In the genomic region with DNA sequence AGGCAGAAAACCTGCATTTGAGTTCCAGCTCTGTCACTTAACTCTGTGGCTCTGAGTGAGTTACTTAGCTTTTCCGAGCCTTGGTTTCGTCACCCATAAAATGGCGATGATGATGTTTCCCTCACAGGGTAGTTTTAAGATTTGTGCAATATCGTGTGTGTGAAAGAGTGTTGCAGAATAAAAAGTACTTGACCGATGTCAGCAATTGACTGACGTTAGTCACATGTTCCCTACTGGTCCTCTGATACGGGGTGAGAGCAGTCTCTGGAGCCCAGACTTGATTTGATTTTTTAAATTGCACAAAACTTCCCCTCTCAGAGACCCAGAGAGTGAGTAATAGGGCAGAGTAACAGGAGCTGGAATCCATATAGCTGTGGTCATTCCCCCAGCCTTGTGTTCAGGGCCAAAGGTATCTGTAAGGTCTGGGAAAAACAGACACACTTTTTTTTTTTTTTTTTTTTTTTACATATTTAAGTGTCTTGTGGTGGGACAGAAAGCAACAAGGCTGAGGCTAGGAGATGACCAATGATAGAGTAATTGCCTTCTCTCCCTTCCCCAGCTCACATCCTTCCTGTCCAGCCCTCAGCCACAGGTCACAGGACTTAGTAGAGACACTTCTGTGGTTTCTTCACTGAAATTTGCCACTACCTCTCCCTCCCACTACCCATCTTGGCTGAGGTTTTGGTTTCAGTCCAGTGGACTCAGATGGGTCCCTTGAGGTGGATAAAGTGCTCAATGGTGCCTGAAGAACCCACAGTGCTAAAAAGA, we compare ENCODE assay signal across 8 cellular contexts. TPM values are rescaled to one million over a fixed set of nuclear protein-coding genes. Genes with fewer than 3 reads are reported as not detected.
A peak's percentile ranks its signal among the peaks of the same experiment; 100 is the strongest.
DNase-seq lines count a peak whose midpoint lies in the region; ATAC-seq and TF ChIP-seq lines count a peak whose summit lies in the region.

No MANE protein-coding gene starts in this region.

- peaks cover 0 to 46% of the 10 kb centered on the region in 2 donors for H3K4me1 ChIP-seq in left lung
- H3K4me1 ChIP-seq in SJCRH30: no peaks in the 10 kb centered on the region

- H3K4me3 Mint-ChIP-seq in CD4-positive, alpha-beta T cell: no peak overlapping the region
- H3K4me3 Mint-ChIP-seq in activated naive CD8-positive, alpha-beta T cell: peak overlapping the region; percentile 28
- no peak overlapping the region for H3K4me3 Mint-ChIP-seq in type B pancreatic cell

- H3K36me3 ChIP-seq in left lung (peaks cover 0 to 67% of the 10 kb centered on the region in 2 donors), SJCRH30 (peaks cover 7% of the 10 kb centered on the region)

- no peaks in the 10 kb centered on the region for H3K9me3 Mint-ChIP-seq in CD4-positive, alpha-beta T cell
- no peaks in the 10 kb centered on the region for H3K9me3 Mint-ChIP-seq in activated naive CD8-positive, alpha-beta T cell (ENCODE audit: low read depth)
- no peaks in the 10 kb centered on the region for H3K9me3 Mint-ChIP-seq in type B pancreatic cell

- no peaks in the 10 kb centered on the region for H3K9me3 ChIP-seq in CD4-positive, alpha-beta T cell (ENCODE audit: control insufficient read depth, low read length)
- H3K9me3 ChIP-seq in left lung (no peaks in the 10 kb centered on the region), SJCRH30 (replicated peaks) (no peaks in the 10 kb centered on the region)

- H3K27ac ChIP-seq in CD4-positive, alpha-beta T cell (ENCODE audit: low read depth, low read length): peak overlapping the region; percentile 26
- H3K27ac ChIP-seq in left lung (peak overlapping the region; percentile 86 to 97), SJCRH30 (no peak overlapping the region)

- peak overlapping the region in 1 of 2 donors; percentile 63 for H3K4me3 ChIP-seq in left lung
- H3K4me3 ChIP-seq in SJCRH30: no peak overlapping the region

- POLR2A ChIA-PET in CD4-positive, alpha-beta T cell (lab: Charles Lee): interaction anchor here (0.6 to 3.0 kb wide), 6 partner anchors 9 to 112 kb away, joined by 3 to 20 read pairs (median 3); partner anchors contain the start of genes PPOX and TOMM40L

- H3K27me3 ChIP-seq in CD4-positive, alpha-beta T cell (ENCODE audit: control insufficient read depth, insufficient read depth, low read length): no peaks in the 10 kb centered on the region
- H3K27me3 ChIP-seq in left lung: no peaks in the 10 kb centered on the region
- H3K27me3 ChIP-seq in SJCRH30: no peaks in the 10 kb centered on the region

- peaks cover 49% of the 10 kb centered on the region for H3K4me1 Mint-ChIP-seq in CD4-positive, alpha-beta T cell (ENCODE audit: low read depth)
- H3K4me1 Mint-ChIP-seq in activated naive CD8-positive, alpha-beta T cell (ENCODE audit: low read depth): peaks cover 59% of the 10 kb centered on the region
- peaks cover 9% of the 10 kb centered on the region for H3K4me1 Mint-ChIP-seq in type B pancreatic cell (ENCODE audit: unreplicated experiment)

- ATAC-seq in CD4-positive, alpha-beta T cell (ENCODE audit: poor library complexity): no peak
- peak; percentile 87 for ATAC-seq in GM19452 (IDR thresholded peaks at IDR 0.05; ENCODE audit: unreplicated experiment)
- ATAC-seq in HG03469 (IDR thresholded peaks at IDR 0.05; ENCODE audit: unreplicated experiment): peak; percentile 75
- ATAC-seq in left lung: peak; percentile 77

- no peak for TF ChIP-seq CTCF in CD4-positive, alpha-beta T cell (IDR thresholded peaks at IDR 0.05)
- no peak for TF ChIP-seq CTCF in left lung (IDR thresholded peaks at IDR 0.05)
- TF ChIP-seq CTCF in type B pancreatic cell (conservative IDR thresholded peaks at IDR 0.05): no peak

- intact Hi-C loops in CD4-positive, alpha-beta T cell (cut with DNase I, micrococcal nuclease): no loop called here
- intact Hi-C loops in left lung (cut with DNase I): no loop called here

- peaks cover 30% of the 10 kb centered on the region for H3K36me3 Mint-ChIP-seq in CD4-positive, alpha-beta T cell (ENCODE audit: low read depth)
- peaks cover 8% of the 10 kb centered on the region for H3K36me3 Mint-ChIP-seq in activated naive CD8-positive, alpha-beta T cell
- H3K36me3 Mint-ChIP-seq in type B pancreatic cell: peaks cover 20% of the 10 kb centered on the region

- no peaks in the 10 kb centered on the region for H3K27me3 Mint-ChIP-seq in CD4-positive, alpha-beta T cell
- H3K27me3 Mint-ChIP-seq in activated naive CD8-positive, alpha-beta T cell: no peaks in the 10 kb centered on the region
- H3K27me3 Mint-ChIP-seq in type B pancreatic cell: no peaks in the 10 kb centered on the region

- CTCF ChIA-PET in CD4-positive, alpha-beta T cell (lab: Charles Lee): interaction anchor here (0.7 kb wide), 1 partner anchor 74 kb away, joined by 3 read pairs; no protein-coding TSS in a partner anchor

- H3K27ac Mint-ChIP-seq in CD4-positive, alpha-beta T cell: peak overlapping the region; percentile 91
- H3K27ac Mint-ChIP-seq in activated naive CD8-positive, alpha-beta T cell: peak overlapping the region; percentile 90
- peak overlapping the region; percentile 13 for H3K27ac Mint-ChIP-seq in type B pancreatic cell

- no peak for DNase-seq in CD4-positive, alpha-beta T cell
- no peak for DNase-seq in left lung
- DNase-seq in type B pancreatic cell (ENCODE audit: extremely low spot score, unreplicated experiment): no peak
- DNase-seq in SJCRH30: no peak
- DNase-seq in effector CD8-positive, alpha-beta T cell (lab: John Stamatoyannopoulos, UW): no peak

RNA-seq across cellular contexts. Expression of gene FCER1G, which starts 2.0 kb away (rescaled TPM):
- total RNA-seq in CD4-positive, alpha-beta T cell: 1 to 10 TPM; 2.0 TPM
- total RNA-seq in left lung (100 to 1,000 TPM; 102 to 329 TPM), type B pancreatic cell (ENCODE audit: low replicate concordance) (0.80 TPM in 1 of 2 replicates, not detected in the other)
- total RNA-seq in SJCRH30 (2014; rRNA removed; shearing (Covaris generic)): 0.28 and 0.30 TPM in 2 replicates

RNA-seq across cellular contexts. Expression of gene APOA2, which starts 6.3 kb away (rescaled TPM):
- total RNA-seq in CD4-positive, alpha-beta T cell: not detected
- total RNA-seq in left lung (not detected), type B pancreatic cell (ENCODE audit: low replicate concordance) (39.5 and 238 TPM in 2 replicates)
- not detected in 2 replicates for total RNA-seq in SJCRH30 (2014; rRNA removed; shearing (Covaris generic))

RNA-seq across cellular contexts. Expression of gene TOMM40L, which starts 8.7 kb away (rescaled TPM):
- 1 to 10 TPM; 3.2 to 4.1 TPM for total RNA-seq in CD4-positive, alpha-beta T cell
- total RNA-seq in left lung (10 to 100 TPM; 12.7 to 15.6 TPM), type B pancreatic cell (ENCODE audit: low replicate concordance) (13.6 and 13.7 TPM in 2 replicates)
- total RNA-seq in SJCRH30 (2014; rRNA removed; shearing (Covaris generic)): 8.0 and 8.9 TPM in 2 replicates

RNA-seq across cellular contexts. Expression of gene NDUFS2, which starts 15.0 kb away (rescaled TPM):
- total RNA-seq in CD4-positive, alpha-beta T cell: 10 to 100 TPM; 49.9 to 55.7 TPM
- total RNA-seq in left lung: 10 to 100 TPM; 67.7 to 78.6 TPM
- total RNA-seq in type B pancreatic cell (ENCODE audit: low replicate concordance): 93.1 and 97.4 TPM in 2 replicates
- 60.3 and 60.5 TPM in 2 replicates for total RNA-seq in SJCRH30 (2014; rRNA removed; shearing (Covaris generic))

RNA-seq across cellular contexts. Expression of gene ADAMTS4, which starts 18.3 kb away (rescaled TPM):
- under 1 TPM; 0.28 to 0.60 TPM for total RNA-seq in CD4-positive, alpha-beta T cell
- total RNA-seq in left lung: 10 to 100 TPM; 13.4 to 15.4 TPM
- 0.10 and 2.5 TPM in 2 replicates for total RNA-seq in type B pancreatic cell (ENCODE audit: low replicate concordance)
- 9.6 and 11.0 TPM in 2 replicates for total RNA-seq in SJCRH30 (2014; rRNA removed; shearing (Covaris generic))

Comparison
In these comparisons a context has a peak if more than half of its experiments do, and no peak if none do; other contexts are left out.
1. H3K27ac Mint-ChIP-seq: peak in every context shown above with its lines; median percentile 91 in CD4-positive, alpha-beta T cell; 90 in activated naive CD8-positive, alpha-beta T cell; 13 in type B pancreatic cell.
2. RNA of gene FCER1G, which starts 2.0 kb away (total RNA-seq): 102 to 329 TPM in left lung; 2.0 TPM in CD4-positive, alpha-beta T cell, 0.80 TPM in type B pancreatic cell and 0.28 to 0.30 TPM in SJCRH30; every median in the first group is over 10 times any median in the second.
3. RNA of gene APOA2, which starts 6.3 kb away (total RNA-seq): 39.5 to 238 TPM in type B pancreatic cell; not detected in CD4-positive, alpha-beta T cell, not detected in left lung and not detected in SJCRH30; every median in the first group is over 10 times any median in the second.